16 cellular contexts compared by ENCODE assay signal in the genomic region with DNA sequence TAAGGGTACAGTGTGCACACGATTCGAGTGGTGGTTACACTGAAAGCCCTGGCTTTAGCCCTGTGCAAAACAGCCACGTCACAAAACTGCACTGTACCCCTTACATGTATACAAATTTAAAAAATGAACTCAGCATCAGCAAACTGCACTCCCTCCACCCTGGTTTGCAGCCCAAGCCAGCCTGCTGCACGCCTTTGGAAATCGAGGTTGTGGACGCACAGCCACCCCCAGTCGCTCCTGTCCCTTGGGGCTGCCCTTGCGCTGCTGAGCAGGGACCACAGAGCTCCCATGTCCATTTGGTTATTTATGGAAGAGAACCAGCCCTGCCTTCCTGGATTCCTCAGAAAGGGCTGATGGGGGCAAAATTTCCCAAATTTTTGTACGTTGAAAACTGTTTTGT.
"Had no signal": no experiment of that assay in that cellular context is flagged by ENCODE, and none has a peak within 500 bp of the region (broad histone marks: within the 10 kb centered on the region; RNA-seq: fewer than 3 reads in every experiment).

No MANE protein-coding gene starts in this region.

- H3K4me3 ChIP-seq: body of pancreas, lung, stomach, thoracic aorta had no signal

- H3K4me1 ChIP-seq: foreskin keratinocyte had no signal

- H3K36me3 ChIP-seq: stomach, thoracic aorta had no signal

- H3K27ac ChIP-seq: body of pancreas, foreskin keratinocyte had no signal

- H3K27me3 ChIP-seq: body of pancreas, foreskin keratinocyte, stomach had no signal

- DNase-seq: activated CD4-positive, alpha-beta T cell treated with anti-CD3 and anti-CD28 coated beads, Interleukin-2, amount 50 U/mL, for 48 hours; activated naive CD4-positive, alpha-beta T cell treated with anti-CD3 and anti-CD28 coated beads, Interleukin-2, amount 50 U/mL, for 16 hours; amniotic stem cell; effector memory CD4-positive, alpha-beta T cell; foreskin keratinocyte; immature natural killer cell; midbrain; small intestine; stomach; T-helper 1 cell; T1000 had no signal

- ATAC-seq: activated T-helper 17 cell treated with anti-CD3 and anti-CD28 coated beads, Interleukin-2, amount 50 U/mL, for 72 hours; body of pancreas; foreskin keratinocyte; SK-N-SH treated with all-trans-retinoic acid at 6 μM for 48 hours had no signal

- H3K9me3 ChIP-seq: body of pancreas, stomach, thoracic aorta had no signal
